21 cellular contexts compared by ENCODE assay signal in genomic region chr5:34570143-34570542, GRCh38.
"Had no signal": no experiment of that assay in that cellular context is flagged by ENCODE, and none has a peak within 500 bp of the region (broad histone marks: within the 10 kb centered on the region; RNA-seq: fewer than 3 reads in every experiment).

No MANE protein-coding gene starts in this region.

- H3K9me3 ChIP-seq: heart right ventricle, lower lobe of right lung, sigmoid colon, tibial artery had no signal

- H3K36me3 Mint-ChIP-seq: activated CD4-positive, alpha-beta memory T cell treated with anti-CD3 and anti-CD28 coated beads for 36 hours; activated naive CD4-positive, alpha-beta T cell treated with anti-CD3 and anti-CD28 coated beads, Interleukin-2, amount 50 U/mL, for 24 hours; naive B cell had no signal

- H3K9ac ChIP-seq: parathyroid adenoma had no signal

- H3K27ac ChIP-seq: coronary artery, lower lobe of right lung, parathyroid adenoma, sigmoid colon, tibial artery, WERI-Rb-1 had no signal

- H3K4me3 ChIP-seq: coronary artery, heart right ventricle, lower lobe of right lung, sigmoid colon, tibial artery had no signal

- FAIRE-seq: endothelial cell of umbilical vein had no signal

- H3K4me1 ChIP-seq: lower lobe of right lung, parathyroid adenoma had no signal

- H3K27ac Mint-ChIP-seq: activated CD4-positive, alpha-beta memory T cell treated with anti-CD3 and anti-CD28 coated beads for 36 hours; activated naive CD4-positive, alpha-beta T cell treated with anti-CD3 and anti-CD28 coated beads, Interleukin-2, amount 50 U/mL, for 24 hours; T-helper 17 cell had no signal

- H3K27me3 ChIP-seq: heart right ventricle, sigmoid colon, tibial artery had no signal

- H3K36me3 ChIP-seq: heart right ventricle, lower lobe of right lung, sigmoid colon, tibial artery, WERI-Rb-1 had no signal

- H3K4me3 Mint-ChIP-seq: activated CD4-positive, alpha-beta memory T cell treated with anti-CD3 and anti-CD28 coated beads for 36 hours; activated CD4-positive, alpha-beta T cell treated with anti-CD3 and anti-CD28 coated beads for 36 hours; activated naive CD4-positive, alpha-beta T cell treated with anti-CD3 and anti-CD28 coated beads, Interleukin-2, amount 50 U/mL, for 24 hours; activated T-cell treated with anti-CD3 and anti-CD28 coated beads, Interleukin-2, amount 50 U/mL, for 24 hours; T-helper 17 cell had no signal

- H3K79me2 ChIP-seq: parathyroid adenoma had no signal

- DNase-seq: activated CD4-positive, alpha-beta memory T cell treated with anti-CD3 and anti-CD28 coated beads for 36 hours; activated CD4-positive, alpha-beta T cell treated with anti-CD3 and anti-CD28 coated beads for 36 hours; activated effector memory CD4-positive, alpha-beta T cell treated with Interleukin-2 at 50 U/mL for 16 hours; activated T-cell treated with anti-CD3 and anti-CD28 coated beads, Interleukin-2, amount 50 U/mL, for 24 hours; caudate nucleus; effector CD4-positive, alpha-beta T cell; foreskin melanocyte; heart right ventricle; left colon; lower lobe of right lung; naive B cell; sigmoid colon; stimulated activated CD4-positive, alpha-beta T cell treated with anti-CD3 and anti-CD28 coated beads, Interleukin-4, amount 100 ng/mL, for 1 hour; stimulated activated naive CD4-positive, alpha-beta T cell; T-helper 17 cell; tibial artery; WERI-Rb-1 had no signal

- H3K4me1 Mint-ChIP-seq: activated naive CD4-positive, alpha-beta T cell treated with anti-CD3 and anti-CD28 coated beads, Interleukin-2, amount 50 U/mL, for 24 hours; naive B cell; T-helper 17 cell had no signal

- H3K27me3 Mint-ChIP-seq: activated naive CD4-positive, alpha-beta T cell treated with anti-CD3 and anti-CD28 coated beads, Interleukin-2, amount 50 U/mL, for 24 hours had no signal

- H3K9me3 Mint-ChIP-seq: activated CD4-positive, alpha-beta memory T cell treated with anti-CD3 and anti-CD28 coated beads for 36 hours; activated naive CD4-positive, alpha-beta T cell treated with anti-CD3 and anti-CD28 coated beads, Interleukin-2, amount 50 U/mL, for 24 hours; activated T-cell treated with anti-CD3 and anti-CD28 coated beads, Interleukin-2, amount 50 U/mL, for 24 hours; naive B cell had no signal

- H2AFZ ChIP-seq: parathyroid adenoma had no signal
